In the genomic region with DNA sequence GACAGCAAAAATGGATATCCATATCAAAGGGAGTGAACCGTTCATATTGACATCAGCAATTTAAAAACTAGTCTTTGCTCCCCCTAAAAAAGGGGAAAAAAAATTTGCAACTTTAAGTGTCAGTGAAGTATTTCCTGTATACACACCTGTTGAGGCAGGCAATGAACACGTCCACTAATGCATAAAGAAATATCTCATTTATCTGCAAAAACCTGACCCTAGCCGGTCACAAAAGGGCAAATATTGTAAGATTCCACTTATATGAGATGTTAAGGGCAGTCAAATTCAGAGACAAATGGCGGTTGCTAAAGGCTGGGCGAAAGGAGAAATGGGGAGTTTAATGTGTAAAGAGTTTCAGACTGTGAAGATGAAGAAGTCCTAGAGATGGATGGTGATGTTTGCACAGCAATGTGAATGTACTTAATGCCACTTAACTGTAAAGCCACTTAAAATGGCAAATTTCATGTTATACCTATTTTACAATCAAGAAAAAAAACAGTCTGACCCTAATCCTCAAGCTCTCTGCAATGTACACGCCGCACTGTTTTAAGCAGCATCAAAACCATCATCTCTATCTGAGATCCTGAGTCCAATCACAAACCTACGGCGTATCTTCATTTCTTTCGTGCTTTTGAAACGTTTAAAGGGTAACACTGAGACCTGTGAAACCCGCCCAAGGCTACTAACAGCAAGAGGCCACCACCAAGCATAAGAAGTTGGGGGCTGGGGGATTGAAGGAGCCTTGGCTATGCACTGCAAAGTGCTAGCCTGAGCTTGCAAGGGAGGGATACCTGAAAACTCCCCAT, we compare ENCODE assay signal across 8 cellular contexts. TPM values are rescaled to one million over a fixed set of nuclear protein-coding genes. Genes with fewer than 3 reads are reported as not detected.
A peak's percentile ranks its signal among the peaks of the same experiment; 100 is the strongest.
DNase-seq lines count a peak whose midpoint lies in the region; ATAC-seq, FAIRE-seq and TF ChIP-seq lines count a peak whose summit lies in the region.

No MANE protein-coding gene starts in this region.

- H2AFZ ChIP-seq in hepatocyte, result peak overlapping the region; percentile 54

- H3K36me3 ChIP-seq in hepatocyte (replicated peaks; ENCODE audit: insufficient read depth, low read depth), result no peaks in the 10 kb centered on the region

- no peaks in the 10 kb centered on the region for H3K9me3 ChIP-seq in hepatocyte (ENCODE audit: low read depth)

- peaks cover 3% of the 10 kb centered on the region for H3K9me3 Mint-ChIP-seq in activated CD4-positive, alpha-beta T cell treated with anti-CD3 and anti-CD28 coated beads, Interleukin-2, amount 10 ng/mL, durations not matched to agents 24 days and 14 days
- peaks cover 3% of the 10 kb centered on the region for H3K9me3 Mint-ChIP-seq in stimulated activated effector memory CD8-positive, alpha-beta T cell treated with anti-CD3 and anti-CD28 coated beads, Interleukin-12 subunit alpha, Interleukin-12 subunit beta, amount 100 ng/mL, for 72 hours

- peak; percentile 58 for DNase-seq in activated CD4-positive, alpha-beta T cell treated with anti-CD3 and anti-CD28 coated beads, Interleukin-2, amount 10 ng/mL, durations not matched to agents 24 days and 14 days
- DNase-seq in activated CD4-positive, alpha-beta T cell treated with anti-CD3 and anti-CD28 coated beads, Interleukin-2, amount 50 U/mL, for 1 hour, result no peak
- DNase-seq in hepatocyte (ENCODE audit: low spot score) (no peak), islet precursor cell (no peak), urothelium cell line (ENCODE audit: low spot score) (no peak)
- no peak for DNase-seq in stimulated activated effector memory CD8-positive, alpha-beta T cell treated with anti-CD3 and anti-CD28 coated beads, Interleukin-12 subunit alpha, Interleukin-12 subunit beta, amount 100 ng/mL, for 72 hours (ENCODE audit: low spot score in 2 of 2)

- no peaks in the 10 kb centered on the region for H4K20me1 ChIP-seq in hepatocyte (ENCODE audit: insufficient read depth, poor library complexity, severe bottlenecking)

- no peaks in the 10 kb centered on the region for H3K27me3 Mint-ChIP-seq in activated CD4-positive, alpha-beta T cell treated with anti-CD3 and anti-CD28 coated beads, Interleukin-2, amount 10 ng/mL, durations not matched to agents 24 days and 14 days

- ATAC-seq in stimulated activated effector memory CD8-positive, alpha-beta T cell treated with anti-CD3 and anti-CD28 coated beads, Interleukin-12 subunit alpha, Interleukin-12 subunit beta, amount 100 ng/mL, for 72 hours, result no peak
- no peak for ATAC-seq in HG03439 (IDR thresholded peaks at IDR 0.05; ENCODE audit: unreplicated experiment)

- peak overlapping the region; percentile 95 for H3K4me3 ChIP-seq in hepatocyte

- WGBS in hepatocyte (ENCODE audit: low lambda C conversion rate, missing lambda C conversion rate), result 57% methylated on average over 12 of the region's 12 CpGs

- intact Hi-C loops in activated CD4-positive, alpha-beta T cell treated with anti-CD3 and anti-CD28 coated beads, Interleukin-2, amount 10 ng/mL, durations not matched to agents 24 days and 14 days (cut with micrococcal nuclease), result loop anchor here (2.0 kb wide), 1 partner anchor 328 kb away; no protein-coding TSS in a partner anchor

- H3K4me3 Mint-ChIP-seq in activated CD4-positive, alpha-beta T cell treated with anti-CD3 and anti-CD28 coated beads, Interleukin-2, amount 10 ng/mL, durations not matched to agents 24 days and 14 days, result peak overlapping the region; percentile 95
- H3K4me3 Mint-ChIP-seq in stimulated activated effector memory CD8-positive, alpha-beta T cell treated with anti-CD3 and anti-CD28 coated beads, Interleukin-12 subunit alpha, Interleukin-12 subunit beta, amount 100 ng/mL, for 72 hours, result peak overlapping the region; percentile 86

- H3K4me1 Mint-ChIP-seq in activated CD4-positive, alpha-beta T cell treated with anti-CD3 and anti-CD28 coated beads, Interleukin-2, amount 10 ng/mL, durations not matched to agents 24 days and 14 days, result peaks cover 34% of the 10 kb centered on the region
- H3K4me1 Mint-ChIP-seq in stimulated activated effector memory CD8-positive, alpha-beta T cell treated with anti-CD3 and anti-CD28 coated beads, Interleukin-12 subunit alpha, Interleukin-12 subunit beta, amount 100 ng/mL, for 72 hours, result peaks cover 22% of the 10 kb centered on the region

- H3K4me2 ChIP-seq in hepatocyte, result peak overlapping the region; percentile 95

- FAIRE-seq in urothelium cell line (lab: Jason Lieb, UNC), result no peak

- H3K27me3 ChIP-seq in hepatocyte, result no peaks in the 10 kb centered on the region

- no peaks in the 10 kb centered on the region for H3K9me2 ChIP-seq in hepatocyte (replicated peaks; ENCODE audit: insufficient read depth)

- peak overlapping the region; percentile 96 for H3K27ac Mint-ChIP-seq in activated CD4-positive, alpha-beta T cell treated with anti-CD3 and anti-CD28 coated beads, Interleukin-2, amount 10 ng/mL, durations not matched to agents 24 days and 14 days
- H3K27ac Mint-ChIP-seq in stimulated activated effector memory CD8-positive, alpha-beta T cell treated with anti-CD3 and anti-CD28 coated beads, Interleukin-12 subunit alpha, Interleukin-12 subunit beta, amount 100 ng/mL, for 72 hours, result peak overlapping the region; percentile 95

- H3K36me3 Mint-ChIP-seq in activated CD4-positive, alpha-beta T cell treated with anti-CD3 and anti-CD28 coated beads, Interleukin-2, amount 10 ng/mL, durations not matched to agents 24 days and 14 days (ENCODE audit: low read depth), result peaks cover 40% of the 10 kb centered on the region
- H3K36me3 Mint-ChIP-seq in stimulated activated effector memory CD8-positive, alpha-beta T cell treated with anti-CD3 and anti-CD28 coated beads, Interleukin-12 subunit alpha, Interleukin-12 subunit beta, amount 100 ng/mL, for 72 hours, result peaks cover 78% of the 10 kb centered on the region

- H3K79me2 ChIP-seq in hepatocyte, result peaks cover 50% of the 10 kb centered on the region

- H3K27ac ChIP-seq in VCaP (peak overlapping the region; percentile 75), hepatocyte (peak overlapping the region; percentile 94)

- peaks cover 17% of the 10 kb centered on the region for H3K4me1 ChIP-seq in hepatocyte (ENCODE audit: insufficient read depth)

- no peak for TF ChIP-seq CTCF in VCaP (conservative IDR thresholded peaks at IDR 0.05)
- TF ChIP-seq CTCF in hepatocyte (IDR thresholded peaks at IDR 0.05; ENCODE audit: poor library complexity), result no peak

RNA-seq across cellular contexts. Expression of a gene that starts 1.1 kb away (rescaled TPM):
- total RNA-seq in activated CD4-positive, alpha-beta T cell treated with anti-CD3 and anti-CD28 coated beads, Interleukin-2, amount 10 ng/mL, durations not matched to agents 24 days and 14 days, result 55.6 and 58.6 TPM in 2 replicates
- total RNA-seq in hepatocyte, result 23.8 and 35.6 TPM in 2 replicates
- polyA plus RNA-seq in hepatocyte, result 20.0 and 23.7 TPM in 2 replicates

RNA-seq across cellular contexts. Expression of a gene that starts 3.7 kb away (rescaled TPM):
- 59.3 and 63.4 TPM in 2 replicates for total RNA-seq in activated CD4-positive, alpha-beta T cell treated with anti-CD3 and anti-CD28 coated beads, Interleukin-2, amount 10 ng/mL, durations not matched to agents 24 days and 14 days
- total RNA-seq in hepatocyte, result 76.9 and 98.9 TPM in 2 replicates
- 44.0 and 44.6 TPM in 2 replicates for polyA plus RNA-seq in hepatocyte
